Comparison of ENCODE assay signal across 15 cellular contexts in the genomic region with DNA sequence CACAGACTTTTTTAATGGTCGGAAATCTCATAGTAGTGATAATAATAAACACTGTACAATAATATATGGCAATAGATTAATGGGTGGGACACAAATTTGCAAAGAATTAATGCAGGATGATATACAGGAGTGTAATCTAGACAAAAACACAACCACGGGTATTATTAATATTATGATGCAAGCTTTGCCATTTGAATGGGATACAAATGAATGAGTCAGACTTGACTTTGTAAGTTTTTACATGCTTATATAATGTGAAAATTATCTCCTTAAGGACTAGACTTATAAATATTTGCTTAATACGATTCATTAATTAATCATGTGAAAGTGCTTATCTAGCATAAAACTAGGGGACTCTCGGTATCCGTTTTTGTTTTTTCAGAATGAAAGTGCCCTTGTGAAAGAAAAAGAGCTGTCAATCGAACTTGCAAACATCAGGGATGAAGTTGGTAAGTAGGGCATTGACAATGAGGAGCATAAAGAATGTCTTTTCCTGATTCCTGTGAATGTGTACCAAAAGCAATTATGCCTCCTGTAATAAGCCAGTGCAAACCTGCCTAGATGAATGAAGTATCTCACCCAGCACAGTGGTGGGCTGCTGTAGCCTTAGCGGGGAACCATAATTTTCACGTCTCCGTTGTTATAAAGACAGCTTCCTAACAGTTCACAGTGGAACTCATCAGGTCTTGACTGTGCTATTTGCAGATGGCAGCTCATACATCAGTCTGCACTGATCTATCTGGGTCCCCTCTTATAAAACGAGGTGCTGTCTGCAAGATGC.
"Had no signal": no experiment of that assay in that cellular context is flagged by ENCODE, and none has a peak within 500 bp of the region (broad histone marks: within the 10 kb centered on the region; RNA-seq: fewer than 3 reads in every experiment).

No MANE protein-coding gene starts in this region.

- H3K27me3 ChIP-seq: stomach had no signal

- H3K9me3 ChIP-seq: stomach had no signal

- H3K27ac ChIP-seq: stomach had no signal

- H3K4me3 ChIP-seq: stomach had no signal

- ATAC-seq: activated CD8-positive, alpha-beta T cell treated with anti-CD3 and anti-CD28 coated beads for 36 hours; activated T-helper 17 cell treated with anti-CD3 and anti-CD28 coated beads, Interleukin-2, amount 50 U/mL, for 72 hours had no signal

- H3K36me3 ChIP-seq: stomach had no signal

- DNase-seq: activated CD4-positive, alpha-beta T cell treated with anti-CD3 and anti-CD28 coated beads, Interleukin-2, amount 10 ng/mL, durations not matched to agents 24 days and 14 days; activated CD8-positive, alpha-beta T cell treated with anti-CD3 and anti-CD28 coated beads for 36 hours; activated naive CD4-positive, alpha-beta T cell treated with Interleukin-2 at 50 U/mL for 16 hours; activated naive CD8-positive, alpha-beta T cell treated with anti-CD3 and anti-CD28 coated beads, Interleukin-2, amount 10 ng/mL, durations not matched to agents 7 days and 5 days; activated T-cell treated with anti-CD3 and anti-CD28 coated beads, Interleukin-2, amount 50 U/mL, for 1 hour; cortex of kidney; hypothalamus; islet precursor cell; midbrain; nephron progenitor cell; occipital lobe; small intestine; stimulated activated CD4-positive, alpha-beta T cell treated with anti-CD3 and anti-CD28 coated beads, Interleukin-4, amount 100 ng/mL, for 1 hour; stomach had no signal
